In the genomic region with DNA sequence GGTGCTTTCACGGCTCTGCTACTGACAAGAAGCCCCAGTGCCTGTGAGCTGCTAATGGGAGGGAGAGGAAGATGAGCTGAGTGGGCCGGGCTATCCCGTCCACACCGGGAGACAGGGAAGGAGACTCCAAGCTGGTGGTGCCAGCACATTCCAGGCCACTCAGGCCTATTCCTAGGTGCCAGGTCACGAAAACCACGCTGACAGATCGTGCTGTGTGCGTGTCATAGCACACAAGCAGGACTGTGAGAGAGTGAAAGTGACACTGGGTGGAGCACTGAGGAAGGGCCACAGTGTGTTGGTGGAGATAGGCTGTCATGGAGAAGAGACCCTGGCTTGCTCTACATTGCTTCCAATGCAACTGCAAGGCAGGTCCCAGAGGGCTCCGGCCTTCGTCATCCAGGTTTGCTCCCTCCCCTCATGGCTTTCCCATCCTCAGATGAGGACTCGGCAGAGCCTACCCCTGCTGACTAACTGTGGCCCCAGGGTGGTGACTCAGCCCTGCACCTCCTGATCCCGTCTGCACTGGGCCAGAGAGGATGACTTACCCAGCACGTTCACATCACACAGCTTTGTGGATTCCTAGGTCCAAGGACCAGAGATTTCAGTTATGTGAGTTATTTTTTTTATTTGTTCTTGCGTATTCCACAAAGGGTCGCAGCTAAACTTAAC, we compare ENCODE assay signal across 11 cellular contexts.
DNase-seq lines count a peak whose midpoint lies in the region; TF ChIP-seq lines count a peak whose summit lies in the region.
"Had no signal": no experiment of that assay in that cellular context is flagged by ENCODE, and none has a peak within 500 bp of the region (broad histone marks: within the 10 kb centered on the region; RNA-seq: fewer than 3 reads in every experiment).

No MANE protein-coding gene starts in this region.

- intact Hi-C loops in lower leg skin (cut with DNase I; ENCODE audit: low total_unique reads): no loop called here
- intact Hi-C loops in CD14-positive monocyte (cut with micrococcal nuclease): no loop called here

- H3K27ac Mint-ChIP-seq in CD14-positive monocyte: no peak overlapping the region

- 67 to 69% methylated on average over 15 of the region's 15 CpGs for WGBS in lower leg skin, 2 donors

- H3K9me3 Mint-ChIP-seq in CD14-positive monocyte: peaks cover 0 to 3% (median 0%) of the 10 kb centered on the region in 7 donors

- no peaks in the 10 kb centered on the region for H3K4me1 Mint-ChIP-seq in CD14-positive monocyte

- DNase-seq in AG08396 (ENCODE audit: low spot score) (peak; percentile 88), HPDE6-E6E7 (ENCODE audit: extremely low spot score) (peak; percentile 100), brain pericyte (ENCODE audit: low read depth, low spot score) (peak; percentile 82), lower leg skin (ENCODE audit: low spot score in 2 of 2) (peak; percentile 45 to 54), NCI-H2227 (lab: John Stamatoyannopoulos, UW; ENCODE audit: unreplicated experiment) (no peak), DMS 273 (lab: John Stamatoyannopoulos, UW; ENCODE audit: unreplicated experiment) (no peak), GM13977 (ENCODE audit: low spot score) (no peak), CD14-positive monocyte (ENCODE audit: low spot score) (no peak)
- DNase-seq: activated CD4-positive, alpha-beta T cell treated with anti-CD3 and anti-CD28 coated beads, Interleukin-2, amount 50 U/mL, for 1 hour; central memory CD4-positive, alpha-beta T cell had no signal

- no peak overlapping the region for H3K4me3 ChIP-seq in lower leg skin (ENCODE audit: low read depth, poor library complexity, severe bottlenecking)
- H3K4me3 ChIP-seq: lung had no signal

- in situ Hi-C loops in GM13977 (cut with MboI; ENCODE audit: low pct_unique_long_range_greater_than_20kb, low sequenced_read_pairs, unreplicated experiment): no loop called here

- H3K4me3 Mint-ChIP-seq in CD14-positive monocyte: no peak overlapping the region

- no peaks in the 10 kb centered on the region for H3K36me3 Mint-ChIP-seq in CD14-positive monocyte

- TF ChIP-seq POLR2A in lower leg skin (IDR thresholded peaks at IDR 0.05): no peak

- TF ChIP-seq CTCF in lower leg skin (IDR thresholded peaks at IDR 0.05): no peak
- no peak for TF ChIP-seq CTCF in GM13977 (IDR thresholded peaks at IDR 0.05; ENCODE audit: extremely low read depth, insufficient read depth, missing control alignments)
- TF ChIP-seq CTCF in CD14-positive monocyte (IDR thresholded peaks at IDR 0.05): no peak

- peaks cover 4 to 13% (median 6%) of the 10 kb centered on the region in 3 donors for H3K27me3 Mint-ChIP-seq in CD14-positive monocyte (ENCODE audit: low read depth in 3 of 3)

Comparison
In these comparisons a context has a peak if more than half of its experiments do, and no peak if none do; other contexts are left out.
1. DNase-seq: peak in AG08396 (single experiment), HPDE6-E6E7 (single experiment), brain pericyte (single experiment) and lower leg skin (2 of 2); none in NCI-H2227 (single experiment), DMS 273 (single experiment), GM13977 (single experiment) and CD14-positive monocyte (single experiment).